Comparison of ENCODE assay signal across 8 cellular contexts in the genomic region with DNA sequence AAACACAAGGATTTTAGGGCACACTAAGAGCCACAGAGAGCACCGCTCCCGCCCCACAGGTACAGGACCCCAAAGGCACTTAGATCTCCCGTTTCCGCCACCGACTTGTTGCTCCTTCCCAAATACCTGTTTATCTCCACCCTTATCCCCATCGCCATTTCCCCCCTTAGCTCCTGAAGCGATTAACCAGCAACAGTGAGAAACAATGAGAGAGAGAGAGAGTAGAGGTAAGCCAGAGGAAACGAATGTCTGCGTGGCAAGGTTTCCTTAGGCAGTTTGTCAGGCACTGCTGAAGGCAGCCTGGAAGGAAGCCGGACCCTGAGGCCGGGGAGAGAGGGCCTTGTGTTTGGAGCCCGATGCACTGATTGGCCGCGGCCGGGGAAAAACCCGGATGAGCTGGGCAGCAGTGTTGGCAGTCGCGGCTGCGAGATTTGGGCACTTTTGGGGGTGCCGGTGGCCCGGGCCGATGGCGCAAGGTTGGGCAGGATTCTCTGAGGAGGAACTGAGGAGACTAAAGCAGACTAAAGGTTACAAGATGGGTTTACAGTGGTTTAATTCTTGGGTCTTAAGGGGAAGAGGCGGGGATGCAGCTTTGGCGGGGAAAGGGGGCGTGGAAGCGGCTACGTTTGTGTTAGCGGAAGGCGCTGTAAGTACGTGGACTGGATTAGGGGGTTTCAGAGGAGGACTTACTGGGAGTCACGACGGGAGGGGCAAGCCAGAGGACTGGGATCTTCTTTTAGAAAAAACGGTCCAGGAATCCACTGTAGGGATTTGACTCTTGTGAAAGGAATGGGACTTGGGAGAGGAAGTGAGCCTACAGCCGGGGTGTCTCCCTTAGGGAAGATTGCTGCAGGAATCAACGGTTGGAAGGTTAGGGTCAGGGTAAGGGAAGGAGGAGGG. TPM values are rescaled to one million over a fixed set of nuclear protein-coding genes. Genes with fewer than 3 reads are reported as not detected.
DNase-seq lines count a peak whose midpoint lies in the region; ATAC-seq, FAIRE-seq and TF ChIP-seq lines count a peak whose summit lies in the region.

A gene with protein sequence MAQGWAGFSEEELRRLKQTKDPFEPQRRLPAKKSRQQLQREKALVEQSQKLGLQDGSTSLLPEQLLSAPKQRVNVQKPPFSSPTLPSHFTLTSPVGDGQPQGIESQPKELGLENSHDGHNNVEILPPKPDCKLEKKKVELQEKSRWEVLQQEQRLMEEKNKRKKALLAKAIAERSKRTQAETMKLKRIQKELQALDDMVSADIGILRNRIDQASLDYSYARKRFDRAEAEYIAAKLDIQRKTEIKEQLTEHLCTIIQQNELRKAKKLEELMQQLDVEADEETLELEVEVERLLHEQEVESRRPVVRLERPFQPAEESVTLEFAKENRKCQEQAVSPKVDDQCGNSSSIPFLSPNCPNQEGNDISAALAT (plus strand): TSS at position 409 of the 900 bp plus-strand sequence. CDS start 58 bp downstream, at position 467.

- intact Hi-C loops in Right ventricle myocardium superior (cut with DNase I) (loop anchor here (10.0 kb wide), 1 partner anchor 133 kb away; a partner anchor contains a TSS), pancreas (cut with DNase I) (no loop called here), thyroid gland (cut with DNase I) (no loop called here)

- H3K4me3 ChIP-seq in pancreas (peak within 1 kb of the TSS; percentile 52 to 76 (median 64)), thyroid gland (replicated peaks in 1 of 3) (peak within 1 kb of the TSS; percentile 61 to 78 (median 68))

- 0% methylated on average over 36 of the region's 36 CpGs for WGBS in pancreas, 2 donors
- WGBS in thyroid gland, 2 donors, result 1% methylated on average over 36 of the region's 36 CpGs

- H3K4me1 ChIP-seq in pancreas (peaks cover 4 to 28% (median 16%) of the 10 kb centered on the region in 3 donors), thyroid gland (peaks cover 11 to 12% of the 10 kb centered on the region in 2 donors)

- FAIRE-seq in pancreas (lab: Jason Lieb, UNC), result peak; percentile 37

- peaks cover 4% of the 10 kb centered on the region for H3K36me3 Mint-ChIP-seq in activated naive CD8-positive, alpha-beta T cell treated with anti-CD3 and anti-CD28 coated beads, Interleukin-2, amount 10 ng/mL, durations not matched to agents 7 days and 5 days

- H3K36me3 ChIP-seq in pancreas (no peaks in the 10 kb centered on the region), thyroid gland (no peaks in the 10 kb centered on the region)

- H3K27me3 Mint-ChIP-seq in activated naive CD8-positive, alpha-beta T cell treated with anti-CD3 and anti-CD28 coated beads, Interleukin-2, amount 10 ng/mL, durations not matched to agents 7 days and 5 days, result peaks cover 17% of the 10 kb centered on the region

- POLR2A ChIA-PET in GM10248 (lab: Yijun Ruan, JAX), result interaction anchor here (0.7 to 1.0 kb wide), 2 partner anchors 11 to 639 kb away, joined by 3 read pairs; no protein-coding TSS in a partner anchor
- POLR2A ChIA-PET in activated naive CD8-positive, alpha-beta T cell treated with anti-CD3 and anti-CD28 coated beads, Interleukin-2, amount 10 ng/mL, durations not matched to agents 7 days and 5 days (lab: Charles Lee), result interaction anchor here (0.7 kb wide), 1 partner anchor 457 kb away, joined by 3 read pairs; a partner anchor contains a TSS

- no peak within 1 kb of the TSS for H3K4me3 Mint-ChIP-seq in activated naive CD8-positive, alpha-beta T cell treated with anti-CD3 and anti-CD28 coated beads, Interleukin-2, amount 10 ng/mL, durations not matched to agents 7 days and 5 days

- no peak for TF ChIP-seq CTCF in GM10248 (IDR thresholded peaks at IDR 0.05; ENCODE audit: control extremely low read depth, extremely low read depth, low read depth, missing control alignments)
- TF ChIP-seq CTCF in pancreas (IDR thresholded peaks at IDR 0.05), result no peak
- TF ChIP-seq CTCF in thyroid gland (IDR thresholded peaks at IDR 0.05), result no peak

- H3K9me3 ChIP-seq in pancreas (no peaks in the 10 kb centered on the region), thyroid gland (no peaks in the 10 kb centered on the region)

- CTCF ChIA-PET in GM10248 (lab: Yijun Ruan, JAX), result interaction anchor here (1.0 to 1.3 kb wide), 4 partner anchors 10 to 613 kb away, joined by 3 to 4 read pairs (median 3); no protein-coding TSS in a partner anchor

- H3K4me1 Mint-ChIP-seq in activated naive CD8-positive, alpha-beta T cell treated with anti-CD3 and anti-CD28 coated beads, Interleukin-2, amount 10 ng/mL, durations not matched to agents 7 days and 5 days, result peaks cover 11% of the 10 kb centered on the region

- H3K27ac Mint-ChIP-seq in activated naive CD8-positive, alpha-beta T cell treated with anti-CD3 and anti-CD28 coated beads, Interleukin-2, amount 10 ng/mL, durations not matched to agents 7 days and 5 days, result no peak within 1 kb of the TSS

- ATAC-seq in HG02588 (IDR thresholded peaks at IDR 0.05; ENCODE audit: unreplicated experiment), result peak; percentile 98
- ATAC-seq in activated naive CD8-positive, alpha-beta T cell treated with anti-CD3 and anti-CD28 coated beads, Interleukin-2, amount 10 ng/mL, durations not matched to agents 7 days and 5 days (ENCODE audit: low read depth), result peak; percentile 99
- ATAC-seq in Right ventricle myocardium superior (ENCODE audit: poor library complexity), result peak; percentile 99
- peak; percentile 98 to 100 (median 100) for ATAC-seq in pancreas

- H3K27me3 ChIP-seq in pancreas (no peaks in the 10 kb centered on the region), thyroid gland (no peaks in the 10 kb centered on the region)

- H3K27ac ChIP-seq in pancreas (peak within 1 kb of the TSS; percentile 71 to 93 (median 84)), thyroid gland (peak within 1 kb of the TSS; percentile 86 to 92 (median 91))

- DNase-seq in GM10248 (ENCODE audit: extremely low spot score) (peak; percentile 92), NCI-H1092 (lab: John Stamatoyannopoulos, UW) (peak; percentile 92), SKM-1 (lab: John Stamatoyannopoulos, UW; ENCODE audit: unreplicated experiment) (peak; percentile 77), Right ventricle myocardium superior (peak; percentile 95), pancreas (peak; percentile 84 to 94 (median 88)), thyroid gland (peak; percentile 91 to 93)
- peak; percentile 86 for DNase-seq in activated naive CD8-positive, alpha-beta T cell treated with anti-CD3 and anti-CD28 coated beads, Interleukin-2, amount 10 ng/mL, durations not matched to agents 7 days and 5 days

- H3K9me3 Mint-ChIP-seq in activated naive CD8-positive, alpha-beta T cell treated with anti-CD3 and anti-CD28 coated beads, Interleukin-2, amount 10 ng/mL, durations not matched to agents 7 days and 5 days, result no peaks in the 10 kb centered on the region

- peak in 1 of 2 donors; percentile 82 for TF ChIP-seq POLR2A in thyroid gland (IDR thresholded peaks at IDR 0.05)

RNA-seq across cellular contexts. Expression of the gene that starts here (rescaled TPM):
- total RNA-seq in activated naive CD8-positive, alpha-beta T cell treated with anti-CD3 and anti-CD28 coated beads, Interleukin-2, amount 10 ng/mL, durations not matched to agents 7 days and 5 days, result 10 to 100 TPM; 13.2 to 17.4 TPM
- total RNA-seq in Right ventricle myocardium superior, result 6.6 TPM
- total RNA-seq in pancreas, result 10 to 100 TPM in 1 of 6 donors, 1 to 10 TPM in 5; 4.5 to 12.2 (median 6.0) TPM
- polyA plus RNA-seq in pancreas, result 10 to 100 TPM in 1 of 2 donors, 1 to 10 TPM in 1; 8.6 to 17.3 TPM
- total RNA-seq in thyroid gland, result 10 to 100 TPM; 13.6 to 29.3 (median 16.7) TPM

Comparison
In these comparisons a context has a peak if more than half of its experiments do, and no peak if none do; other contexts are left out.
1. Peak in every context shown above with its lines: DNase-seq, ATAC-seq, H3K4me3 ChIP-seq and H3K27ac ChIP-seq.